Comparison of ENCODE assay signal across 14 cellular contexts in the genomic region with DNA sequence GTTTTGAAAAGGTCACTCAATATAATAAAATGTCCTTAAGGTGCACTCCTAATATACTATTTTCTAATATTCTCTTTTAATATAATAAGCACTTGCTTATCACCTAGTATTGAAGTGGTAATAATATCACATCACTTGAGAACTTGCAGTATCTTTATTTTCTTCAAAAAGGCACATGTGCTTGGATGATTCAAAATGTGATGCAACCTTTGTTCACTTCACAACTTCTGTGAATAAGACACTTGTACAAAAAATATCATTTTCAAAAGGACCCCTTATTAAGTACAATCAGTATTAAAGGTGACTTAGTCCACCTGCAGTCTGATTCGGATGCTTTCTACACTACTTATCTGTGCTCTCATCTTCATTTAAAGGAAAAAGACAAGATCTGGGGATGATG. TPM values are rescaled to one million over a fixed set of nuclear protein-coding genes. Genes with fewer than 3 reads are reported as not detected.
DNase-seq lines count a peak whose midpoint lies in the region; ATAC-seq and TF ChIP-seq lines count a peak whose summit lies in the region.
"Had no signal": no experiment of that assay in that cellular context is flagged by ENCODE, and none has a peak within 500 bp of the region (broad histone marks: within the 10 kb centered on the region; RNA-seq: fewer than 3 reads in every experiment).

No MANE protein-coding gene starts in this region.

- H3F3A ChIP-seq in GM23248 (ENCODE audit: insufficient read depth): peaks cover 26% of the 10 kb centered on the region

- peaks cover 44 to 68% (median 57%) of the 10 kb centered on the region in 4 donors for H3K4me1 Mint-ChIP-seq in CD4-positive, CD25-positive, alpha-beta regulatory T cell
- H3K4me1 Mint-ChIP-seq in activated CD8-positive, alpha-beta T cell treated with anti-CD3 and anti-CD28 coated beads for 36 hours (ENCODE audit: low read depth): peaks cover 66% of the 10 kb centered on the region
- peaks cover 31% of the 10 kb centered on the region for H3K4me1 Mint-ChIP-seq in osteocyte (ENCODE audit: unreplicated experiment)

- peaks cover 43% of the 10 kb centered on the region for H3K36me3 Mint-ChIP-seq in CD4-positive, CD25-positive, alpha-beta regulatory T cell
- H3K36me3 Mint-ChIP-seq in activated CD8-positive, alpha-beta T cell treated with anti-CD3 and anti-CD28 coated beads for 36 hours (ENCODE audit: low read depth): peaks cover 66% of the 10 kb centered on the region
- H3K36me3 Mint-ChIP-seq in osteocyte (ENCODE audit: unreplicated experiment): peaks cover 30% of the 10 kb centered on the region

- H3K27me3 ChIP-seq in CD4-positive, CD25-positive, alpha-beta regulatory T cell (ENCODE audit: control insufficient read depth, insufficient read depth, low read length): no peaks in the 10 kb centered on the region
- no peaks in the 10 kb centered on the region for H3K27me3 ChIP-seq in GM23248 (replicated peaks; ENCODE audit: insufficient read depth)

- H3K27ac Mint-ChIP-seq in CD4-positive, CD25-positive, alpha-beta regulatory T cell: no peak overlapping the region
- H3K27ac Mint-ChIP-seq in activated CD8-positive, alpha-beta T cell treated with anti-CD3 and anti-CD28 coated beads for 36 hours: peak overlapping the region; percentile 94
- no peak overlapping the region for H3K27ac Mint-ChIP-seq in osteocyte (ENCODE audit: unreplicated experiment)

- H3K27me3 Mint-ChIP-seq in CD4-positive, CD25-positive, alpha-beta regulatory T cell: no peaks in the 10 kb centered on the region
- no peaks in the 10 kb centered on the region for H3K27me3 Mint-ChIP-seq in activated CD8-positive, alpha-beta T cell treated with anti-CD3 and anti-CD28 coated beads for 36 hours
- no peaks in the 10 kb centered on the region for H3K27me3 Mint-ChIP-seq in osteocyte (ENCODE audit: unreplicated experiment)
- H3K27me3 Mint-ChIP-seq: T-cell had no signal

- H3K4me3 ChIP-seq in CD4-positive, CD25-positive, alpha-beta regulatory T cell (ENCODE audit: low read depth, low read length): peak overlapping the region; percentile 38
- peak overlapping the region; percentile 11; the same call in 1 of the 2 replicates for H3K4me3 ChIP-seq in GM23248

- 93% methylated on average over 1 of the region's 1 CpG for WGBS in GM23248 (ENCODE audit: low coverage in 1 of 2, low lambda C conversion rate in 2 of 2, missing lambda C conversion rate in 2 of 2), 2 experiments

- H3K36me3 ChIP-seq in CD4-positive, CD25-positive, alpha-beta regulatory T cell (ENCODE audit: control insufficient read depth, insufficient read depth, low read length): peaks cover 39% of the 10 kb centered on the region
- peaks cover 39% of the 10 kb centered on the region for H3K36me3 ChIP-seq in GM23248 (ENCODE audit: low read depth)

- no peak for ATAC-seq in CD4-positive, CD25-positive, alpha-beta regulatory T cell (ENCODE audit: low read depth in 2 of 2)
- no peak for ATAC-seq in activated CD8-positive, alpha-beta T cell treated with anti-CD3 and anti-CD28 coated beads for 36 hours
- ATAC-seq in left cardiac atrium: no peak
- ATAC-seq: esophagus mucosa, T-cell had no signal

- CTCF ChIA-PET in activated CD8-positive, alpha-beta T cell treated with anti-CD3 and anti-CD28 coated beads for 36 hours (lab: Charles Lee): no interaction called here

- TF ChIP-seq CTCF in activated CD8-positive, alpha-beta T cell treated with anti-CD3 and anti-CD28 coated beads for 36 hours (IDR thresholded peaks at IDR 0.05): no peak
- TF ChIP-seq CTCF in osteocyte (IDR thresholded peaks at IDR 0.05): no peak

- H3K79me2 ChIP-seq in GM23248 (ENCODE audit: insufficient read depth): peaks cover 81% of the 10 kb centered on the region

- POLR2A ChIA-PET in activated CD8-positive, alpha-beta T cell treated with anti-CD3 and anti-CD28 coated beads for 36 hours (lab: Charles Lee): no interaction called here

- H3K4me1 ChIP-seq in CD4-positive, CD25-positive, alpha-beta regulatory T cell (ENCODE audit: control insufficient read depth, insufficient read depth, low read length, poor library complexity, severe bottlenecking): peaks cover 43% of the 10 kb centered on the region
- peaks cover 38% of the 10 kb centered on the region for H3K4me1 ChIP-seq in GM23248 (ENCODE audit: insufficient read depth)

- no peaks in the 10 kb centered on the region for H3K9me3 ChIP-seq in CD4-positive, CD25-positive, alpha-beta regulatory T cell (ENCODE audit: control insufficient read depth in 2 of 2, low read length in 2 of 2)
- no peaks in the 10 kb centered on the region for H3K9me3 ChIP-seq in GM23248 (ENCODE audit: low read depth)

- H3K9me2 ChIP-seq in GM23248 (ENCODE audit: insufficient read depth): no peaks in the 10 kb centered on the region

- H3K9ac ChIP-seq in GM23248: peak overlapping the region; percentile 44

- H3K9me3 Mint-ChIP-seq in CD4-positive, CD25-positive, alpha-beta regulatory T cell: no peaks in the 10 kb centered on the region
- no peaks in the 10 kb centered on the region for H3K9me3 Mint-ChIP-seq in activated CD8-positive, alpha-beta T cell treated with anti-CD3 and anti-CD28 coated beads for 36 hours
- H3K9me3 Mint-ChIP-seq in osteocyte (ENCODE audit: unreplicated experiment): no peaks in the 10 kb centered on the region
- H3K9me3 Mint-ChIP-seq: neural crest cell, T-cell had no signal

- no peaks in the 10 kb centered on the region for H4K20me1 ChIP-seq in GM23248 (ENCODE audit: insufficient read depth)

- no peak overlapping the region for H3K27ac ChIP-seq in CD4-positive, CD25-positive, alpha-beta regulatory T cell (ENCODE audit: insufficient read depth, low read length, poor library complexity, severe bottlenecking)
- peak overlapping the region; percentile 44 for H3K27ac ChIP-seq in GM23248
- peak overlapping the region; percentile 87 for H3K27ac ChIP-seq in epithelial cell of prostate

- in situ Hi-C loops in GM23248 (cut with MboI): no loop called here

- H3K4me3 Mint-ChIP-seq in CD4-positive, CD25-positive, alpha-beta regulatory T cell: peak overlapping the region in 1 of 4 donors; percentile 96
- H3K4me3 Mint-ChIP-seq in activated CD8-positive, alpha-beta T cell treated with anti-CD3 and anti-CD28 coated beads for 36 hours: peak overlapping the region; percentile 92
- H3K4me3 Mint-ChIP-seq in osteocyte (ENCODE audit: unreplicated experiment): no peak overlapping the region
- H3K4me3 Mint-ChIP-seq: neural crest cell had no signal

- H2AFZ ChIP-seq in GM23248: no peak overlapping the region

- DNase-seq in CD4-positive, CD25-positive, alpha-beta regulatory T cell: no peak
- DNase-seq in GM23248 (peak; percentile 64), epithelial cell of prostate (ENCODE audit: low read depth, low spot score) (no peak), osteocyte (ENCODE audit: extremely low spot score, unreplicated experiment) (no peak), left cardiac atrium (no peak), NCI-H82 (lab: John Stamatoyannopoulos, UW) (no peak)
- no peak for DNase-seq in activated CD8-positive, alpha-beta T cell treated with anti-CD3 and anti-CD28 coated beads for 36 hours
- DNase-seq: activated CD4-positive, alpha-beta T cell treated with anti-CD3 and anti-CD28 coated beads for 1 hour; COR-L47; GDM1; stimulated activated naive CD4-positive, alpha-beta T cell treated with Interleukin-2 at 50 U/mL for 16 hours; T-cell had no signal

- intact Hi-C loops in activated CD8-positive, alpha-beta T cell treated with anti-CD3 and anti-CD28 coated beads for 36 hours (cut with micrococcal nuclease): no loop called here
- intact Hi-C loops in left cardiac atrium (cut with DNase I): no loop called here

- H3K4me2 ChIP-seq in GM23248 (ENCODE audit: unreplicated experiment): peak overlapping the region; percentile 20

RNA-seq across cellular contexts. Expression of a gene that starts 3.4 kb away (rescaled TPM):
- 50.4 TPM for total RNA-seq in CD4-positive, CD25-positive, alpha-beta regulatory T cell
- polyA plus RNA-seq in CD4-positive, CD25-positive, alpha-beta regulatory T cell: 10 to 100 TPM; 33.8 to 44.7 (median 37.6) TPM
- 64.1 and 72.8 TPM in 2 replicates for total RNA-seq in GM23248 (2014; rRNA removed; shearing (Covaris generic))
- polyA plus RNA-seq in GM23248 (2016; fragmentation: Nextera tagmentation; extraction: Ambion mirVana): 75.8 and 76.4 TPM in 2 replicates
- 100 to 1,000 TPM; 140 to 145 TPM for total RNA-seq in activated CD8-positive, alpha-beta T cell treated with anti-CD3 and anti-CD28 coated beads for 36 hours
- 38.8 and 45.1 TPM in 2 replicates for total RNA-seq in osteocyte
- 10 to 100 TPM; 39.9 to 58.4 TPM for total RNA-seq in left cardiac atrium

RNA-seq across cellular contexts. Expression of a gene that starts 7.1 kb away (rescaled TPM):
- total RNA-seq in CD4-positive, CD25-positive, alpha-beta regulatory T cell: 54.9 TPM
- 100 to 1,000 TPM in 2 of 4 donors, 10 to 100 TPM in 2; 85.6 to 145 (median 102) TPM for polyA plus RNA-seq in CD4-positive, CD25-positive, alpha-beta regulatory T cell
- total RNA-seq in GM23248 (2014; rRNA removed; shearing (Covaris generic)): 20.0 and 21.1 TPM in 2 replicates
- polyA plus RNA-seq in GM23248 (2016; fragmentation: Nextera tagmentation; extraction: Ambion mirVana): 236 and 245 TPM in 2 replicates
- total RNA-seq in activated CD8-positive, alpha-beta T cell treated with anti-CD3 and anti-CD28 coated beads for 36 hours: 10 to 100 TPM; 67.4 to 68.8 TPM
- total RNA-seq in osteocyte (66.7 and 68.2 TPM in 2 replicates), left cardiac atrium (100 to 1,000 TPM; 122 to 125 TPM)

RNA-seq across cellular contexts. Expression of a gene that starts 20.0 kb away (rescaled TPM):
- 31.7 TPM for total RNA-seq in CD4-positive, CD25-positive, alpha-beta regulatory T cell
- polyA plus RNA-seq in CD4-positive, CD25-positive, alpha-beta regulatory T cell: under 1 TPM; 0.07 to 0.22 (median 0.13) TPM
- not detected in 2 replicates for total RNA-seq in GM23248 (2014; rRNA removed; shearing (Covaris generic))
- 0.05 and 0.09 TPM in 2 replicates for polyA plus RNA-seq in GM23248 (2016; fragmentation: Nextera tagmentation; extraction: Ambion mirVana)
- total RNA-seq in activated CD8-positive, alpha-beta T cell treated with anti-CD3 and anti-CD28 coated beads for 36 hours: not detected
- not detected in 2 replicates for total RNA-seq in osteocyte
- total RNA-seq in left cardiac atrium: under 1 TPM; 0.15 to 0.37 TPM
- total RNA-seq: esophagus mucosa, neural crest cell had no signal

RNA-seq across cellular contexts. Expression of a gene that starts 32.2 kb away (rescaled TPM):
- 26.6 TPM for total RNA-seq in CD4-positive, CD25-positive, alpha-beta regulatory T cell
- 1 to 10 TPM; 1.8 to 3.4 (median 3.2) TPM for polyA plus RNA-seq in CD4-positive, CD25-positive, alpha-beta regulatory T cell
- 391 and 422 TPM in 2 replicates for total RNA-seq in GM23248 (2014; rRNA removed; shearing (Covaris generic))
- 13.5 and 14.2 TPM in 2 replicates for polyA plus RNA-seq in GM23248 (2016; fragmentation: Nextera tagmentation; extraction: Ambion mirVana)
- total RNA-seq in activated CD8-positive, alpha-beta T cell treated with anti-CD3 and anti-CD28 coated beads for 36 hours: 10 to 100 TPM; 17.9 to 18.4 TPM
- total RNA-seq in osteocyte (17.2 and 17.5 TPM in 2 replicates), left cardiac atrium (100 to 1,000 TPM; 166 to 174 TPM)

RNA-seq across cellular contexts. Expression of a gene that starts 58.2 kb away (rescaled TPM):
- 66.3 TPM for total RNA-seq in CD4-positive, CD25-positive, alpha-beta regulatory T cell
- polyA plus RNA-seq in CD4-positive, CD25-positive, alpha-beta regulatory T cell: 10 to 100 TPM; 58.6 to 68.2 (median 59.4) TPM
- total RNA-seq in GM23248 (2014; rRNA removed; shearing (Covaris generic)): 36.3 and 52.5 TPM in 2 replicates
- polyA plus RNA-seq in GM23248 (2016; fragmentation: Nextera tagmentation; extraction: Ambion mirVana): 57.4 and 59.8 TPM in 2 replicates
- total RNA-seq in activated CD8-positive, alpha-beta T cell treated with anti-CD3 and anti-CD28 coated beads for 36 hours: 100 to 1,000 TPM; 106 to 120 TPM
- total RNA-seq in osteocyte (60.9 and 64.5 TPM in 2 replicates), left cardiac atrium (10 to 100 TPM; 28.7 to 34.1 TPM)

Comparison
In these comparisons a context has a peak if more than half of its experiments do, and no peak if none do; other contexts are left out.
1. RNA of a gene that starts 20.0 kb away (total RNA-seq): 31.7 TPM in CD4-positive, CD25-positive, alpha-beta regulatory T cell (single experiment); 0.15 to 0.37 TPM in left cardiac atrium, not detected in osteocyte, not detected in GM23248 and not detected in activated CD8-positive, alpha-beta T cell treated with anti-CD3 and anti-CD28 coated beads for 36 hours; every median in the first group is over 10 times any median in the second.